ENCODE assay signal across 1 cellular context in the genomic region with DNA sequence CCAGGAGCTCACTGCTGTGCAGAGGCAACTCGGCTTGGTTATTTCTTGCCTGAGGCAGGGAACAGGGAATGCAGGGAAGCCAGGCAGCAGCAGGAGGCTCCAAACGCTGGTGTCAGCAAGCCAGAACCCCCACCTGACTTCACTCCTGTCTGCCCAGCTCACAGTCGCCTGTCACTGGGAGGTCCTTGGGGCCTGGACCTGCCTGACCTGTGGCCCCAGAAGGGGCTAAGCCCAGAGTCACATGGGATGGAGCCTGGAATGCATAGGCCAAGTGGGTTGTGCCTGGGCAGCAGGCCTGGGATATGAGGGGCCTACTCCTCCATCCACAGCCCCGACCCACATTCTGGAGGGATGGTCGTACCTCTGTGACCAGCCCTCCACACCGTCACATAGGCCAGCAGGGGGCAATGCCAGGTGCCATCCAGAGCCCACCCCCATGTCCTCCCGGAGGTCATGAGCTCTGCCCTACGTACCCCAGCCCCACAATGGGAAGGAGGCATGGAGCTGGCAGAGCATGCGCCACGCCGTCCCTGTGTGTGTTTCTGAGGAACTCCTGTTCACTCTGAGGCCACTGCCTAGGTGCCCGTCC.
A peak's percentile ranks its signal among the peaks of the same experiment; 100 is the strongest.
TF ChIP-seq lines count a peak whose summit lies in the region.

No MANE protein-coding gene starts in this region.

TF ChIP-seq in GM12878, 131 proteins besides CTCF, POLR2A, EP300 and RAD21:
- TF ChIP-seq BACH1 (IDR thresholded peaks at IDR 0.05; ENCODE audit: borderline replicate concordance), result 0 out of 2 replicates have a peak, but pooled peaks have one; percentile 11
- no peak for TF ChIP-seq RUNX3 (IDR thresholded peaks at IDR 0.05; ENCODE audit: low read length)
- TF ChIP-seq POU2F2 (IDR thresholded peaks at IDR 0.05; ENCODE audit: borderline replicate concordance, low read depth, low read length), result no peak
